Comparison of ENCODE assay signal across 20 cellular contexts in the genomic region with DNA sequence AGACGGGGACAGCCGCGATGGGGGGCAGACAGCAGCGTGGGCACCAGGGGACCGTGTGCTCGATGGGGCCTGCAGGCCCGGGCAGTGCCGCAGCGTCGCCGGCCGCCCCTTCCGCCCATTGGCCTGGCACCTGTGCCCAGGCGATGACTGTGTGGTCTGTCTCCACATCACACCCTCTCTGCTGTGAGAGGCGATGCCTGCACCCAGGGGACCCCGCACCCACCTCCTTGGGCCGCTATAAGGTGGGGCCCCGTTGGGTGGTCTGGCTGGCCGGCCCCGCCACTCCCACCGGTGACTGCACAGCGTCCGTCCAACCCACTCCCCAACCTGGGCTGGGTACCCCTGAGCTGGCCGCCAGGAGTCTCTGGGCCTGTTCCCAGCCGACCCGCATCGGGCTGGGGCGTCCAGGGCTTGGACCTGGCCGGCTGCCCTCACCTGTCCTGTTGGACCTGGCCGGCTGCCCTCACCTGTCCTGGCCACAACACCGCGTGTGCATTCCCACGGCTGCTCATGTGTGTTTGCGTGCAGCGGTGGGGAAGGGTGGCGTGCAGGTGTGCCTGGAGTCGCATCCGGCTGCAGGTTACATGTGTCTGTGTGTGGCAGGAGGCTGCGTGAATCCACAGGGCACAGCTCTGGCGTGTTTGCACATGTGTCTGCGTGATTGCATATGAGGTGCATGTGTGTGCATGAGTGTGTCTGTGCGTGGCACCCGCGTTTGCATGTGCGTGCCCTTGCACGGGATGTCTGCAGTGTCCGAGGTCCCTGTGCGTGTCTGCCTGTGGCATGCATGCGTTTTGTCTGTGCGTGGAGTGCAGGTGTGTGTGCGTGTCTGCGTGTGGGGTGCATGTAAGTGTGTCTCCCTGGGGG. TPM values are rescaled to one million over a fixed set of nuclear protein-coding genes. Genes with fewer than 3 reads are reported as not detected.
DNase-seq lines count a peak whose midpoint lies in the region; ATAC-seq, FAIRE-seq and TF ChIP-seq lines count a peak whose summit lies in the region.
"Had no signal": no experiment of that assay in that cellular context is flagged by ENCODE, and none has a peak within 500 bp of the region (broad histone marks: within the 10 kb centered on the region; RNA-seq: fewer than 3 reads in every experiment).

No MANE protein-coding gene starts in this region.

- POLR2A ChIA-PET in GM12878 (lab: Charles Lee), result no interaction called here

- no peaks in the 10 kb centered on the region for H3K36me3 Mint-ChIP-seq in dendritic cell treated with granulocyte-macrophage colony-stimulating factor and Interleukin-4, amounts not matched to agents 40 ng/mL and 50 ng/mL, for 4 days (ENCODE audit: low read depth)
- H3K36me3 Mint-ChIP-seq in neural progenitor cell, result no peaks in the 10 kb centered on the region

- FAIRE-seq in GM12878 (lab: Jason Lieb, UNC), result no peak
- FAIRE-seq: G401.6 had no signal

- H3K4me2 ChIP-seq in GM12878 (ENCODE audit: control insufficient read depth, insufficient read depth) (no peak overlapping the region), neural progenitor cell (no peak overlapping the region)

- 56% methylated on average over 49 of the region's 52 CpGs for WGBS in GM12878 (ENCODE audit: insufficient coverage, insufficient replicate concordance, low lambda C conversion rate, missing lambda C conversion rate)
- 91 to 93% methylated on average over 43 to 52 of the region's 52 CpGs for WGBS in aorta, 2 donors

- no peak for TF ChIP-seq POLR2A in GM12878 (IDR thresholded peaks at IDR 0.05; ENCODE audit: low read depth, low read length)

- RAD21 ChIA-PET in GM12878 (lab: Charles Lee; ENCODE audit: unreplicated experiment), result no interaction called here

- peaks cover 31% of the 10 kb centered on the region for H3F3A ChIP-seq in neural progenitor cell (ENCODE audit: low read depth)

- TF ChIP-seq EP300 in GM12878 (IDR thresholded peaks at IDR 0.05; ENCODE audit: borderline replicate concordance in 1 of 2, control insufficient read depth in 1 of 2, low read depth in 2 of 2, low read length in 2 of 2), result no peak

- peaks cover 16% of the 10 kb centered on the region for H3K4me1 ChIP-seq in GM12878 (ENCODE audit: control insufficient read depth, insufficient read depth, low read length)
- peaks cover 17% of the 10 kb centered on the region for H3K4me1 ChIP-seq in neural progenitor cell
- H3K4me1 ChIP-seq in aorta (ENCODE audit: control insufficient read depth in 1 of 2, insufficient read depth in 2 of 2, low read length in 2 of 2), result no peaks in the 10 kb centered on the region

- intact Hi-C loops in GM12878 (cut with micrococcal nuclease; ENCODE audit: unreplicated experiment), result no loop called here
- intact Hi-C loops in dendritic cell treated with granulocyte-macrophage colony-stimulating factor and Interleukin-4, amounts not matched to agents 40 ng/mL and 50 ng/mL, for 4 days (cut with micrococcal nuclease), result no loop called here
- intact Hi-C loops in aorta (cut with DNase I), result no loop called here

- SMC1A ChIA-PET in GM12878 (lab: Charles Lee; ENCODE audit: uncharacterized antibody, unreplicated experiment), result no interaction called here

- H4K20me1 ChIP-seq in GM12878 (ENCODE audit: control insufficient read depth, insufficient read depth), result no peaks in the 10 kb centered on the region
- H4K20me1 ChIP-seq in neural progenitor cell (ENCODE audit: low read depth), result peaks cover 67% of the 10 kb centered on the region

- H3K9ac ChIP-seq in GM12878 (ENCODE audit: control insufficient read depth, insufficient read depth, low read length) (no peak overlapping the region), neural progenitor cell (no peak overlapping the region)
- H3K9ac ChIP-seq: GM23248 had no signal

- H3K27ac Mint-ChIP-seq in dendritic cell treated with granulocyte-macrophage colony-stimulating factor and Interleukin-4, amounts not matched to agents 40 ng/mL and 50 ng/mL, for 4 days, result no peak overlapping the region
- H3K27ac Mint-ChIP-seq in neural progenitor cell, result no peak overlapping the region
- H3K27ac Mint-ChIP-seq: CD14-positive monocyte had no signal

- TF ChIP-seq CTCF in GM12878 (IDR thresholded peaks at IDR 0.05 in 2 of 3, conservative IDR thresholded peaks at IDR 0.05 in 1 of 3; ENCODE audit: control insufficient read depth in 2 of 3, extremely low read depth in 1 of 3, insufficient read depth in 1 of 3, low read depth in 3 of 3, low read length in 3 of 3) (no peak), neural progenitor cell (IDR thresholded peaks at IDR 0.05) (no peak), GM10266 (IDR thresholded peaks at IDR 0.05; ENCODE audit: control insufficient read depth, insufficient read depth, low read depth, missing control alignments) (no peak)

- no peak for TF ChIP-seq RAD21 in GM12878 (IDR thresholded peaks at IDR 0.05; ENCODE audit: insufficient read depth, low read depth, low read length)

- DNase-seq in GM12878 (ENCODE audit: low read depth, low spot score) (no peak), neural progenitor cell (ENCODE audit: low spot score) (no peak), aorta (no peak), GM10266 (ENCODE audit: extremely low spot score) (no peak), NCI-H1436 (lab: John Stamatoyannopoulos, UW) (no peak)
- DNase-seq: AML-193; DND-41; GM23248; NCI-H1436 treated with DMSO at 0.1 percent for 48 hours; NCI-H2029; NCI-H2171; NCI-H526 treated with DMSO at 0.1 percent for 48 hours; NK-92 treated with Interleukin-12 subunit alpha and Interleukin-12 subunit beta, amount 100 ng/mL, for 24 hours; Peyer's patch had no signal

- no peaks in the 10 kb centered on the region for H3K9me3 Mint-ChIP-seq in dendritic cell treated with granulocyte-macrophage colony-stimulating factor and Interleukin-4, amounts not matched to agents 40 ng/mL and 50 ng/mL, for 4 days
- no peaks in the 10 kb centered on the region for H3K9me3 Mint-ChIP-seq in neural progenitor cell

- in situ Hi-C loops in GM12878 (cut with MboI), result no loop called here

- H3K9me3 ChIP-seq in GM12878 (replicated peaks; ENCODE audit: control insufficient read depth, insufficient read depth, low read length) (no peaks in the 10 kb centered on the region), neural progenitor cell (ENCODE audit: low read depth) (no peaks in the 10 kb centered on the region), aorta (ENCODE audit: control insufficient read depth, low read length) (no peaks in the 10 kb centered on the region)
- H3K9me3 ChIP-seq: Peyer's patch, SJSA1 had no signal

- no TSS peak for BruUV-seq in GM12878 (replicated peaks; lab: Mats Ljungman, UMichigan)

- ATAC-seq in GM12878, result no peak
- peak; percentile 6 for ATAC-seq in aorta (ENCODE audit: low FRiP score)
- no peak for ATAC-seq in HG03135 (IDR thresholded peaks at IDR 0.05; ENCODE audit: unreplicated experiment)

- peaks cover 75% of the 10 kb centered on the region for H3K27me3 Mint-ChIP-seq in dendritic cell treated with granulocyte-macrophage colony-stimulating factor and Interleukin-4, amounts not matched to agents 40 ng/mL and 50 ng/mL, for 4 days
- H3K27me3 Mint-ChIP-seq in neural progenitor cell (ENCODE audit: insufficient read depth, low read depth), result peaks cover 5% of the 10 kb centered on the region

- H3K79me2 ChIP-seq in GM12878 (ENCODE audit: control insufficient read depth, insufficient read depth, low read length) (no peaks in the 10 kb centered on the region), neural progenitor cell (ENCODE audit: low read depth) (peaks cover 28% of the 10 kb centered on the region)

- CTCF ChIA-PET in GM12878 (lab: Yijun Ruan, JAX), result no interaction called here

- H3K4me1 Mint-ChIP-seq in dendritic cell treated with granulocyte-macrophage colony-stimulating factor and Interleukin-4, amounts not matched to agents 40 ng/mL and 50 ng/mL, for 4 days (ENCODE audit: low read depth), result peaks cover 5% of the 10 kb centered on the region
- peaks cover 12% of the 10 kb centered on the region for H3K4me1 Mint-ChIP-seq in neural progenitor cell

- no peak overlapping the region for H3K4me3 ChIP-seq in GM12878
- H3K4me3 ChIP-seq in neural progenitor cell, result no peak overlapping the region
- H3K4me3 ChIP-seq in aorta (ENCODE audit: low read length in 2 of 2), result no peak overlapping the region
- H3K4me3 ChIP-seq: GM23248, SJSA1 had no signal

- H2AFZ ChIP-seq in GM12878 (ENCODE audit: control insufficient read depth, low read depth, low read length) (no peak overlapping the region), neural progenitor cell (replicated peaks) (no peak overlapping the region)
- H2AFZ ChIP-seq: GM23248 had no signal

- H3K27ac ChIP-seq in GM12878 (ENCODE audit: control insufficient read depth, insufficient read depth), result no peak overlapping the region
- H3K27ac ChIP-seq in neural progenitor cell, result no peak overlapping the region
- H3K27ac ChIP-seq in aorta (ENCODE audit: low read depth in 1 of 2, low read length in 2 of 2), result no peak overlapping the region
- H3K27ac ChIP-seq: GM23248, SJSA1 had no signal

- H3K36me3 ChIP-seq in GM12878 (ENCODE audit: control insufficient read depth in 2 of 2, insufficient read depth in 2 of 2, low read length in 1 of 2), result no peaks in the 10 kb centered on the region
- no peaks in the 10 kb centered on the region for H3K36me3 ChIP-seq in neural progenitor cell
- no peaks in the 10 kb centered on the region for H3K36me3 ChIP-seq in aorta (ENCODE audit: control insufficient read depth in 1 of 2, insufficient read depth in 2 of 2, low read length in 1 of 2)
- H3K36me3 ChIP-seq: Peyer's patch, SJSA1 had no signal

- peak overlapping the region; percentile 30 for H3K4me3 Mint-ChIP-seq in dendritic cell treated with granulocyte-macrophage colony-stimulating factor and Interleukin-4, amounts not matched to agents 40 ng/mL and 50 ng/mL, for 4 days
- peak overlapping the region; percentile 73 for H3K4me3 Mint-ChIP-seq in neural progenitor cell
- H3K4me3 Mint-ChIP-seq: CD14-positive monocyte had no signal

- H3K27me3 ChIP-seq in GM12878 (replicated peaks in 1 of 2; ENCODE audit: control insufficient read depth in 2 of 2, insufficient read depth in 2 of 2, low read length in 1 of 2), result peaks cover 7 to 8% of the 10 kb centered on the region in 2 experiments; a peak in 3 of 4 replicates
- H3K27me3 ChIP-seq in neural progenitor cell, result peaks cover 18% of the 10 kb centered on the region
- no peaks in the 10 kb centered on the region for H3K27me3 ChIP-seq in aorta (ENCODE audit: control insufficient read depth in 1 of 2, insufficient read depth in 2 of 2, low read length in 1 of 2)

RNA-seq across cellular contexts. Expression of gene EFNA2, which starts 3.1 kb away (rescaled TPM):
- not detected in 2 replicates for total RNA-seq in GM12878 (2013; cell fraction: nucleolus; rRNA removed)
- total RNA-seq in GM12878 (2014; rRNA removed), result not detected in 2 replicates
- not detected in 2 replicates for total RNA-seq in GM12878 (2014; rRNA removed; fragmentation: Illumina TruSeq; extraction: Trizol)
- total RNA-seq in GM12878 (2021), result not detected in 2 replicates
- not detected for polyA plus RNA-seq in GM12878 (2011; ENCODE audit: low read depth)
- not detected in 2 replicates for polyA plus RNA-seq in GM12878 (2011; rRNA removed)
- not detected in 2 replicates for polyA plus RNA-seq in GM12878 (2011; cell fraction: cytosol; rRNA removed)
- not detected in 2 replicates for polyA plus RNA-seq in GM12878 (2011; cell fraction: nucleus; rRNA removed)
- polyA plus RNA-seq in GM12878 (2012), result not detected in 2 replicates
- not detected in 2 replicates for polyA plus RNA-seq in GM12878 (2014; fragmentation: Illumina TruSeq; extraction: Trizol)
- not detected for polyA plus RNA-seq in GM12878 (2014; fragmentation: Nextera tagmentation; extraction: Ambion mirVana)
- polyA plus RNA-seq in GM12878 (2014; rRNA removed), result not detected in 2 replicates
- polyA plus RNA-seq in GM12878 (2016; fragmentation: Nextera tagmentation; extraction: Ambion mirVana), result not detected
- polyA minus RNA-seq in GM12878 (2011; rRNA and poly(A)+ RNA removed), result not detected in 2 replicates
- not detected in 2 replicates for polyA minus RNA-seq in GM12878 (2011; cell fraction: cytosol; rRNA and poly(A)+ RNA removed)
- polyA minus RNA-seq in GM12878 (2011; cell fraction: nucleus; rRNA and poly(A)+ RNA removed), result not detected in 2 replicates
- 13.2 and 34.7 TPM in 2 replicates for total RNA-seq in neural progenitor cell (ENCODE audit: low replicate concordance)
- not detected for total RNA-seq in aorta
- polyA plus RNA-seq in aorta, result 1 to 10 TPM in 1 of 2 donors, not detected in 1; 2.8 TPM
- total RNA-seq: GM23248, M059J, SJSA1 had no signal
- polyA plus RNA-seq: CD14-positive monocyte, GM23248 had no signal

RNA-seq across cellular contexts. Expression of gene FAM174C, which starts 13.4 kb away (rescaled TPM):
- total RNA-seq in GM12878 (2013; cell fraction: nucleolus; rRNA removed), result 15.3 and 16.8 TPM in 2 replicates
- total RNA-seq in GM12878 (2014; rRNA removed), result 52.8 and 57.6 TPM in 2 replicates
- 15.4 and 18.8 TPM in 2 replicates for total RNA-seq in GM12878 (2014; rRNA removed; fragmentation: Illumina TruSeq; extraction: Trizol)
- 71.8 and 73.0 TPM in 2 replicates for total RNA-seq in GM12878 (2021)
- 13.7 TPM for polyA plus RNA-seq in GM12878 (2011; ENCODE audit: low read depth)
- 14.8 and 29.6 TPM in 2 replicates for polyA plus RNA-seq in GM12878 (2011; rRNA removed)
- 85.8 and 125 TPM in 2 replicates for polyA plus RNA-seq in GM12878 (2011; cell fraction: cytosol; rRNA removed)
- polyA plus RNA-seq in GM12878 (2011; cell fraction: nucleus; rRNA removed), result 64.1 and 89.0 TPM in 2 replicates
- 61.2 and 63.0 TPM in 2 replicates for polyA plus RNA-seq in GM12878 (2012)
- polyA plus RNA-seq in GM12878 (2014; fragmentation: Illumina TruSeq; extraction: Trizol), result 1.1 and 8.1 TPM in 2 replicates
- 1 to 10 TPM in 1 of 2 experiments, under 1 TPM in 1; 0.89 to 6.9 TPM for polyA plus RNA-seq in GM12878 (2014; fragmentation: Nextera tagmentation; extraction: Ambion mirVana)
- 94.6 and 104 TPM in 2 replicates for polyA plus RNA-seq in GM12878 (2014; rRNA removed)
- 10 to 100 TPM; 72.0 to 79.9 TPM for polyA plus RNA-seq in GM12878 (2016; fragmentation: Nextera tagmentation; extraction: Ambion mirVana)
- polyA minus RNA-seq in GM12878 (2011; rRNA and poly(A)+ RNA removed), result 10.3 and 34.2 TPM in 2 replicates
- 20.5 and 25.9 TPM in 2 replicates for polyA minus RNA-seq in GM12878 (2011; cell fraction: cytosol; rRNA and poly(A)+ RNA removed)
- 11.1 and 20.1 TPM in 2 replicates for polyA minus RNA-seq in GM12878 (2011; cell fraction: nucleus; rRNA and poly(A)+ RNA removed)
- total RNA-seq in neural progenitor cell (ENCODE audit: low replicate concordance), result 4.8 and 14.6 TPM in 2 replicates
- 10 to 100 TPM; 21.9 to 23.3 TPM for total RNA-seq in aorta
- 10 to 100 TPM; 43.8 to 68.8 TPM for polyA plus RNA-seq in aorta

RNA-seq across cellular contexts. Expression of gene CIRBP, which starts 19.6 kb away (rescaled TPM):
- total RNA-seq in GM12878 (2013; cell fraction: nucleolus; rRNA removed), result 275 and 320 TPM in 2 replicates
- 216 and 225 TPM in 2 replicates for total RNA-seq in GM12878 (2014; rRNA removed)
- total RNA-seq in GM12878 (2014; rRNA removed; fragmentation: Illumina TruSeq; extraction: Trizol), result 228 and 243 TPM in 2 replicates
- total RNA-seq in GM12878 (2021), result 264 and 284 TPM in 2 replicates
- polyA plus RNA-seq in GM12878 (2011; ENCODE audit: low read depth), result 115 TPM
- polyA plus RNA-seq in GM12878 (2011; rRNA removed), result 153 and 253 TPM in 2 replicates
- 253 and 279 TPM in 2 replicates for polyA plus RNA-seq in GM12878 (2011; cell fraction: cytosol; rRNA removed)
- 892 and 1,145 TPM in 2 replicates for polyA plus RNA-seq in GM12878 (2011; cell fraction: nucleus; rRNA removed)
- 254 and 374 TPM in 2 replicates for polyA plus RNA-seq in GM12878 (2012)
- 152 and 313 TPM in 2 replicates for polyA plus RNA-seq in GM12878 (2014; fragmentation: Illumina TruSeq; extraction: Trizol)
- polyA plus RNA-seq in GM12878 (2014; fragmentation: Nextera tagmentation; extraction: Ambion mirVana), result 10 to 100 TPM; 27.6 to 52.4 TPM
- 335 and 370 TPM in 2 replicates for polyA plus RNA-seq in GM12878 (2014; rRNA removed)
- polyA plus RNA-seq in GM12878 (2016; fragmentation: Nextera tagmentation; extraction: Ambion mirVana), result 100 to 1,000 TPM; 162 to 166 TPM
- polyA minus RNA-seq in GM12878 (2011; rRNA and poly(A)+ RNA removed), result 50.8 and 65.0 TPM in 2 replicates
- 44.4 and 56.1 TPM in 2 replicates for polyA minus RNA-seq in GM12878 (2011; cell fraction: cytosol; rRNA and poly(A)+ RNA removed)
- polyA minus RNA-seq in GM12878 (2011; cell fraction: nucleus; rRNA and poly(A)+ RNA removed), result 81.2 and 108 TPM in 2 replicates
- 395 and 737 TPM in 2 replicates for total RNA-seq in neural progenitor cell (ENCODE audit: low replicate concordance)
- 100 to 1,000 TPM; 391 to 397 TPM for total RNA-seq in aorta
- 1,000 to 10,000 TPM in 1 of 2 donors, 100 to 1,000 TPM in 1; 252 to 1,634 TPM for polyA plus RNA-seq in aorta

RNA-seq across cellular contexts. Expression of gene MIDN, which starts 40.4 kb away (rescaled TPM):
- 69.3 and 73.1 TPM in 2 replicates for total RNA-seq in GM12878 (2013; cell fraction: nucleolus; rRNA removed)
- total RNA-seq in GM12878 (2014; rRNA removed) (6.1 and 8.4 TPM in 2 replicates), GM12878 (2014; rRNA removed; fragmentation: Illumina TruSeq; extraction: Trizol) (6.5 and 7.0 TPM in 2 replicates), GM12878 (2021) (51.5 and 52.3 TPM in 2 replicates), neural progenitor cell (ENCODE audit: low replicate concordance) (16.1 and 51.3 TPM in 2 replicates), aorta (100 to 1,000 TPM; 112 to 121 TPM)
- polyA plus RNA-seq in GM12878 (2011; ENCODE audit: low read depth), result 6.0 TPM
- polyA plus RNA-seq in GM12878 (2011; rRNA removed) (7.6 and 12.2 TPM in 2 replicates), GM12878 (2014; fragmentation: Illumina TruSeq; extraction: Trizol) (4.2 and 7.9 TPM in 2 replicates), GM12878 (2014; fragmentation: Nextera tagmentation; extraction: Ambion mirVana) (under 1 TPM; 0.38 to 0.63 TPM), GM12878 (2014; rRNA removed) (30.9 and 33.7 TPM in 2 replicates), GM12878 (2016; fragmentation: Nextera tagmentation; extraction: Ambion mirVana) (1 to 10 TPM; 2.3 TPM), aorta (10 to 100 TPM; 11.8 to 27.4 TPM)
- 24.2 and 29.5 TPM in 2 replicates for polyA plus RNA-seq in GM12878 (2011; cell fraction: cytosol; rRNA removed)
- polyA plus RNA-seq in GM12878 (2011; cell fraction: nucleus; rRNA removed), result 102 and 129 TPM in 2 replicates
- 26.6 and 35.6 TPM in 2 replicates for polyA plus RNA-seq in GM12878 (2012)
- 2.3 and 11.8 TPM in 2 replicates for polyA minus RNA-seq in GM12878 (2011; rRNA and poly(A)+ RNA removed)
- 21.7 and 23.8 TPM in 2 replicates for polyA minus RNA-seq in GM12878 (2011; cell fraction: cytosol; rRNA and poly(A)+ RNA removed)
- polyA minus RNA-seq in GM12878 (2011; cell fraction: nucleus; rRNA and poly(A)+ RNA removed), result 29.9 and 46.6 TPM in 2 replicates

RNA-seq across cellular contexts. Expression of gene ATP5F1D, which starts 47.2 kb away (rescaled TPM):
- total RNA-seq in GM12878 (2013; cell fraction: nucleolus; rRNA removed), result 14.2 and 16.6 TPM in 2 replicates
- total RNA-seq in GM12878 (2014; rRNA removed), result 45.8 and 52.5 TPM in 2 replicates
- total RNA-seq in GM12878 (2014; rRNA removed; fragmentation: Illumina TruSeq; extraction: Trizol), result 18.9 and 23.6 TPM in 2 replicates
- 304 and 305 TPM in 2 replicates for total RNA-seq in GM12878 (2021)
- 34.8 TPM for polyA plus RNA-seq in GM12878 (2011; ENCODE audit: low read depth)
- 18.5 and 46.6 TPM in 2 replicates for polyA plus RNA-seq in GM12878 (2011; rRNA removed)
- 109 and 189 TPM in 2 replicates for polyA plus RNA-seq in GM12878 (2011; cell fraction: cytosol; rRNA removed)
- 95.0 and 142 TPM in 2 replicates for polyA plus RNA-seq in GM12878 (2011; cell fraction: nucleus; rRNA removed)
- 163 and 185 TPM in 2 replicates for polyA plus RNA-seq in GM12878 (2012)
- polyA plus RNA-seq in GM12878 (2014; fragmentation: Illumina TruSeq; extraction: Trizol), result 1.4 and 12.8 TPM in 2 replicates
- 10 to 100 TPM in 1 of 2 experiments, 1 to 10 TPM in 1; 7.2 to 45.0 TPM for polyA plus RNA-seq in GM12878 (2014; fragmentation: Nextera tagmentation; extraction: Ambion mirVana)
- 179 and 216 TPM in 2 replicates for polyA plus RNA-seq in GM12878 (2014; rRNA removed)
- 100 to 1,000 TPM; 355 to 357 TPM for polyA plus RNA-seq in GM12878 (2016; fragmentation: Nextera tagmentation; extraction: Ambion mirVana)
- 38.4 and 79.7 TPM in 2 replicates for polyA minus RNA-seq in GM12878 (2011; rRNA and poly(A)+ RNA removed)
- 73.8 and 96.8 TPM in 2 replicates for polyA minus RNA-seq in GM12878 (2011; cell fraction: cytosol; rRNA and poly(A)+ RNA removed)
- 21.4 and 39.0 TPM in 2 replicates for polyA minus RNA-seq in GM12878 (2011; cell fraction: nucleus; rRNA and poly(A)+ RNA removed)
- total RNA-seq in neural progenitor cell (ENCODE audit: low replicate concordance), result 7.1 and 52.0 TPM in 2 replicates
- total RNA-seq in aorta, result 100 to 1,000 TPM in 1 of 2 donors, 10 to 100 TPM in 1; 92.8 to 102 TPM
- polyA plus RNA-seq in aorta, result 100 to 1,000 TPM; 131 to 164 TPM

Comparison
In these comparisons a context has a peak if more than half of its experiments do, and no peak if none do; other contexts are left out.
1. RNA of gene EFNA2, which starts 3.1 kb away (total RNA-seq): 13.2 to 34.7 TPM in neural progenitor cell; not detected in aorta and not detected in GM12878; every median in the first group is over 10 times any median in the second.